In the genomic region with DNA sequence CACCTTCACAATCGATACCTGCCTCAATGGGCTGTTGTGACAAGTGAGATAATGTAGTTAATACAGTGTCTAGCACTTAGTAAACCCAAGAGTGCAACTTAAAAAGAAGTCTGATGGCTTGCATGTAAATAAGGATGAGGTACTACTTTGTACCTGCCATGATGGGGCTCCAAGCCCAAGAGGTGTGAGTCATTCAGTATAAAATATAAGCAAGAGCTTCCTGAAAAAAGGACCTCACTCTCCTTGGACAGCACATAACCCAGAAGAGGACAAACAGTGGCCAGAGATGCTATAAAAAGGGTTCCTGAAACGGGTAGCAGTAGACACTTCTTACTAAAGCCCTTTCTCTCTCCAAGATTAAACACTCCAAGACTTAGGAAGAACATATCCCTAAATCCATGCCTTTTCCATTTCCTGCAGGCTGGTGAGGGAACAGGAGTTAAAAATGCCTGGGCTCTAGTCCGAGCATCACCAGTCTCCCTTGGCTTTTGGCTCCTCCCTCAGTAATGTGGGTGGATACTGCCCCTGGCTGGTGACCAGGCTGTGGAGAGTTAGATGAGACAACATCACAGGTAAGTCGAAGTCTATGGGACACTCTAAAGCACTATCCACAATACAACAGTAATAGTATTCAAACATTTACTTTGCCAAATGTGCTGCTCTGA, we compare ENCODE assay signal across 1 cellular context.
TF ChIP-seq lines count a peak whose summit lies in the region.

No MANE protein-coding gene starts in this region.

TF ChIP-seq in SK-N-SH, 30 proteins besides CTCF, POLR2A, EP300 and RAD21 (continued from another document):
- no peak for TF ChIP-seq REST (IDR thresholded peaks at IDR 0.05; ENCODE audit: low read depth, low read length)
- no peak for TF ChIP-seq RCOR1 (IDR thresholded peaks at IDR 0.05; ENCODE audit: low read length)
- no peak for TF ChIP-seq USF1 (IDR thresholded peaks at IDR 0.05; ENCODE audit: borderline replicate concordance, low read depth)
- no peak for TF ChIP-seq USF2 (IDR thresholded peaks at IDR 0.05; ENCODE audit: borderline replicate concordance, low read depth, low read length)
